Comparison of ENCODE assay signal across 2 cellular contexts in the genomic region with DNA sequence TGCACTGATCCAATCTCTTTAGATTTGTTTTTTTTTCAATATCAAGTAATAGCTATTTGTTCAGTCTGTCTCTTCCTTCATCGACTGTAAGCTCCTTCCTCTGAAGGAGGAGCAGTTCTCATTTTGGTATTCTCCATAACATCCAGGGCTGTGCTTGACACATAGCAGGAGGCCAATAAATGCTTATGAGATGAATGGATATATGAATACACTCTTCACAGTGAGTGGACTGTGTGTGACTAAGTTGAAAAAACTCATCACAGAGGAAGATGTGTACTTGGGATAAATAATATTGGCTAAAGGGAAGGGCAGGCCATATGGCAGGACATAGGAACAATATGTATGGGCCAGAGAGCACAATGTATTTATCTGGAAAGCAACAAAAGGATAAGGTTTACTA.
A peak's percentile ranks its signal among the peaks of the same experiment; 100 is the strongest.
TF ChIP-seq lines count a peak whose summit lies in the region.

No MANE protein-coding gene starts in this region.

TF ChIP-seq in SK-N-SH, 30 proteins besides CTCF, POLR2A, EP300 and RAD21 (continued from another document):
- TF ChIP-seq, protein P1, sequence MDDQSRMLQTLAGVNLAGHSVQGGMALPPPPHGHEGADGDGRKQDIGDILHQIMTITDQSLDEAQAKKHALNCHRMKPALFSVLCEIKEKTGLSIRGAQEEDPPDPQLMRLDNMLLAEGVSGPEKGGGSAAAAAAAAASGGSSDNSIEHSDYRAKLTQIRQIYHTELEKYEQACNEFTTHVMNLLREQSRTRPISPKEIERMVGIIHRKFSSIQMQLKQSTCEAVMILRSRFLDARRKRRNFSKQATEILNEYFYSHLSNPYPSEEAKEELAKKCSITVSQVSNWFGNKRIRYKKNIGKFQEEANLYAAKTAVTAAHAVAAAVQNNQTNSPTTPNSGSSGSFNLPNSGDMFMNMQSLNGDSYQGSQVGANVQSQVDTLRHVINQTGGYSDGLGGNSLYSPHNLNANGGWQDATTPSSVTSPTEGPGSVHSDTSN (IDR thresholded peaks at IDR 0.05), result no peak
- TF ChIP-seq SMC3 (IDR thresholded peaks at IDR 0.05; ENCODE audit: low read depth, low read length) (no peak), GABPA (IDR thresholded peaks at IDR 0.05; ENCODE audit: low read depth) (no peak), TCF12 (IDR thresholded peaks at IDR 0.05) (peak; percentile 39; the same call in 1 of the 2 replicates)

TF ChIP-seq in SK-N-SH treated with all-trans-retinoic acid at 6 μM for 48 hours, 23 proteins besides CTCF, POLR2A, EP300 and RAD21 (continued from another document):
- TF ChIP-seq ZNF8 (CRISPR knock-in tag; IDR thresholded peaks at IDR 0.05) (no peak), ZFP30 (CRISPR knock-in tag; IDR thresholded peaks at IDR 0.05) (no peak), TSHZ2 (CRISPR knock-in tag; IDR thresholded peaks at IDR 0.05) (no peak), SNAI2 (CRISPR knock-in tag; IDR thresholded peaks at IDR 0.05) (no peak), GLIS3 (CRISPR knock-in tag; IDR thresholded peaks at IDR 0.05) (no peak), TCF4 (CRISPR knock-in tag; IDR thresholded peaks at IDR 0.05; ENCODE audit: borderline replicate concordance) (no peak), ESRRG (CRISPR knock-in tag; IDR thresholded peaks at IDR 0.05) (no peak), RARB (CRISPR knock-in tag; IDR thresholded peaks at IDR 0.05) (no peak)
- TF ChIP-seq, protein P2, sequence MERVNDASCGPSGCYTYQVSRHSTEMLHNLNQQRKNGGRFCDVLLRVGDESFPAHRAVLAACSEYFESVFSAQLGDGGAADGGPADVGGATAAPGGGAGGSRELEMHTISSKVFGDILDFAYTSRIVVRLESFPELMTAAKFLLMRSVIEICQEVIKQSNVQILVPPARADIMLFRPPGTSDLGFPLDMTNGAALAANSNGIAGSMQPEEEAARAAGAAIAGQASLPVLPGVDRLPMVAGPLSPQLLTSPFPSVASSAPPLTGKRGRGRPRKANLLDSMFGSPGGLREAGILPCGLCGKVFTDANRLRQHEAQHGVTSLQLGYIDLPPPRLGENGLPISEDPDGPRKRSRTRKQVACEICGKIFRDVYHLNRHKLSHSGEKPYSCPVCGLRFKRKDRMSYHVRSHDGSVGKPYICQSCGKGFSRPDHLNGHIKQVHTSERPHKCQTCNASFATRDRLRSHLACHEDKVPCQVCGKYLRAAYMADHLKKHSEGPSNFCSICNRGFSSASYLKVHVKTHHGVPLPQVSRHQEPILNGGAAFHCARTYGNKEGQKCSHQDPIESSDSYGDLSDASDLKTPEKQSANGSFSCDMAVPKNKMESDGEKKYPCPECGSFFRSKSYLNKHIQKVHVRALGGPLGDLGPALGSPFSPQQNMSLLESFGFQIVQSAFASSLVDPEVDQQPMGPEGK (CRISPR knock-in tag; IDR thresholded peaks at IDR 0.05; ENCODE audit: borderline replicate concordance), result no peak
- TF ChIP-seq, protein P3, sequence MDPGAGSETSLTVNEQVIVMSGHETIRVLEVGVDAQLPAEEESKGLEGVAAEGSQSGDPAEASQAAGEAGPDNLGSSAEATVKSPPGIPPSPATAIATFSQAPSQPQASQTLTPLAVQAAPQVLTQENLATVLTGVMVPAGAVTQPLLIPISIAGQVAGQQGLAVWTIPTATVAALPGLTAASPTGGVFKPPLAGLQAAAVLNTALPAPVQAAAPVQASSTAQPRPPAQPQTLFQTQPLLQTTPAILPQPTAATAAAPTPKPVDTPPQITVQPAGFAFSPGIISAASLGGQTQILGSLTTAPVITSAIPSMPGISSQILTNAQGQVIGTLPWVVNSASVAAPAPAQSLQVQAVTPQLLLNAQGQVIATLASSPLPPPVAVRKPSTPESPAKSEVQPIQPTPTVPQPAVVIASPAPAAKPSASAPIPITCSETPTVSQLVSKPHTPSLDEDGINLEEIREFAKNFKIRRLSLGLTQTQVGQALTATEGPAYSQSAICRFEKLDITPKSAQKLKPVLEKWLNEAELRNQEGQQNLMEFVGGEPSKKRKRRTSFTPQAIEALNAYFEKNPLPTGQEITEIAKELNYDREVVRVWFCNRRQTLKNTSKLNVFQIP (CRISPR knock-in tag; IDR thresholded peaks at IDR 0.05; ENCODE audit: borderline replicate concordance, low read depth), result no peak
